ENCODE assay signal across 20 cellular contexts in genomic region chr2:221074238-221074637, GRCh38.
"Had no signal": no experiment of that assay in that cellular context is flagged by ENCODE, and none has a peak within 500 bp of the region (broad histone marks: within the 10 kb centered on the region; RNA-seq: fewer than 3 reads in every experiment).

No MANE protein-coding gene starts in this region.

- DNase-seq: cerebellar nuclear complex; colonic mucosa; cortex of kidney; dermis blood vessel endothelial cell; dorsolateral prefrontal cortex; effector CD4-positive, alpha-beta T cell; effector memory CD4-positive, alpha-beta T cell; foreskin keratinocyte; hypothalamus; immature natural killer cell; islet precursor cell; kidney; kidney glomerular epithelial cell; left lung; lower lobe of right lung; mesendoderm; midbrain had no signal

- H3K4me1 Mint-ChIP-seq: immature natural killer cell had no signal

- H3K27me3 ChIP-seq: colonic mucosa, esophagus muscularis mucosa, gastroesophageal sphincter, hepatocyte, left lung had no signal

- H3K4me3 ChIP-seq: colonic mucosa, dorsolateral prefrontal cortex, esophagus muscularis mucosa, gastroesophageal sphincter, hepatocyte, left lung, lower lobe of right lung had no signal

- H3K27ac ChIP-seq: colonic mucosa, dorsolateral prefrontal cortex, esophagus muscularis mucosa, foreskin keratinocyte, gastroesophageal sphincter, hepatocyte, left lung, lower lobe of right lung had no signal

- H2AFZ ChIP-seq: hepatocyte had no signal

- H3K9me3 ChIP-seq: colonic mucosa, lower lobe of right lung had no signal

- H3K4me3 Mint-ChIP-seq: immature natural killer cell had no signal

- H3K4me2 ChIP-seq: hepatocyte had no signal

- H3K4me1 ChIP-seq: colonic mucosa, foreskin keratinocyte, gastroesophageal sphincter, lower lobe of right lung had no signal

- H3K36me3 ChIP-seq: colonic mucosa, esophagus muscularis mucosa, gastroesophageal sphincter, left lung, lower lobe of right lung had no signal

- H3K27ac Mint-ChIP-seq: immature natural killer cell had no signal

- ATAC-seq: foreskin keratinocyte, gastroesophageal sphincter, lower lobe of right lung had no signal
